ENCODE assay signal across 17 cellular contexts in the genomic region with DNA sequence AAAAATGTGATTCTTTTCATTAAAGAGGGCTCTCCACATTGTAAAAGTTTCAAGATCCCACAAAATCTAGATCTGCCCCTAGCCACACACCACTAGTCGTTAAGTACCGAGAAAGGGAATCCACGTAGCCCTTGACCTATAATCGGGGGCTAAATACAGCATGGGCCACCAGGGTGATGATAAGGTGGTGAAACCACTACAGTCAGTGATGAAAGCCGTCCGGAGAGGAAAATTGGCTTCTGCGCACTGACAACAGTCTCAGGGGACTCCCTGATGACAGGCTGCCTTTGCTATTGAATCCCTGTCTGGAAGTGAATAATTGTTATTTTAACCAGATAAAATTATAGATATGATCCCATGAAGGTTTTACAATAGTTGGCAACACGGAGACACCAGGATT. TPM values are rescaled to one million over a fixed set of nuclear protein-coding genes. Genes with fewer than 3 reads are reported as not detected.
DNase-seq lines count a peak whose midpoint lies in the region; ATAC-seq and TF ChIP-seq lines count a peak whose summit lies in the region.
"Had no signal": no experiment of that assay in that cellular context is flagged by ENCODE, and none has a peak within 500 bp of the region (broad histone marks: within the 10 kb centered on the region; RNA-seq: fewer than 3 reads in every experiment).

No MANE protein-coding gene starts in this region.

- H3K27ac ChIP-seq in angular gyrus (ENCODE audit: low read depth, low read length) (peak overlapping the region; percentile 68), layer of hippocampus (ENCODE audit: low read depth, low read length) (peak overlapping the region; percentile 65)

- intact Hi-C loops in sciatic nerve (cut with DNase I) = no loop called here

- DNase-seq in fibroblast of the aortic adventitia (ENCODE audit: low read depth) = peak; percentile 10
- DNase-seq in sciatic nerve (ENCODE audit: low spot score) = no peak
- DNase-seq in kidney tubule cell (ENCODE audit: low spot score) = no peak
- no peak for DNase-seq in islet precursor cell
- DNase-seq in GM13977 (ENCODE audit: low spot score) = no peak
- DNase-seq: CD4-positive, alpha-beta T cell; EL; HFFc6; Kasumi-1; MM.1S; NCI-H1105; NCI-H1694; NCI-H226; NCI-H524 treated with DMSO at 0.1 percent for 48 hours had no signal

- H3K4me3 ChIP-seq in fibroblast of the aortic adventitia (ENCODE audit: low read depth, low read length) = no peak overlapping the region

- in situ Hi-C loops in GM13977 (cut with MboI; ENCODE audit: low pct_unique_long_range_greater_than_20kb, low sequenced_read_pairs, unreplicated experiment) = no loop called here

- TF ChIP-seq CTCF in fibroblast of the aortic adventitia (IDR thresholded peaks at IDR 0.05; ENCODE audit: insufficient read depth, low read length) (no peak), GM13977 (IDR thresholded peaks at IDR 0.05; ENCODE audit: extremely low read depth, insufficient read depth, missing control alignments) (no peak)

- peak; percentile 36 for ATAC-seq in sciatic nerve

- H3K27me3 ChIP-seq in layer of hippocampus (ENCODE audit: control insufficient read depth, insufficient read depth, low read length) = no peaks in the 10 kb centered on the region

RNA-seq across cellular contexts. Expression of a gene that starts 4.6 kb away (rescaled TPM):
- not detected in 2 replicates for total RNA-seq in fibroblast of the aortic adventitia (ENCODE audit: low replicate concordance)
- not detected for total RNA-seq in sciatic nerve
- total RNA-seq: CD4-positive, alpha-beta T cell; HFFc6; HT1080 had no signal
